18 cellular contexts compared by ENCODE assay signal in genomic region chr4:10053635-10054453, GRCh38.
"Had no signal": no experiment of that assay in that cellular context is flagged by ENCODE, and none has a peak within 500 bp of the region (broad histone marks: within the 10 kb centered on the region; RNA-seq: fewer than 3 reads in every experiment).

No MANE protein-coding gene starts in this region.

- H3K9me3 Mint-ChIP-seq: activated CD4-positive, alpha-beta memory T cell treated with anti-CD3 and anti-CD28 coated beads, Interleukin-2, amount 10 ng/mL, durations not matched to agents 7 days and 5 days; activated naive CD4-positive, alpha-beta T cell treated with anti-CD3 and anti-CD28 coated beads for 36 hours; activated T-cell treated with anti-CD3 and anti-CD28 coated beads, Interleukin-2, amount 50 U/mL, for 24 hours; stimulated activated naive CD8-positive, alpha-beta T cell treated with anti-CD3 and anti-CD28 coated beads, Interleukin-15, amount 100 ng/mL, for 72 hours had no signal

- H3K27me3 Mint-ChIP-seq: activated CD4-positive, alpha-beta memory T cell treated with anti-CD3 and anti-CD28 coated beads, Interleukin-2, amount 10 ng/mL, durations not matched to agents 7 days and 5 days; activated T-cell treated with anti-CD3 and anti-CD28 coated beads, Interleukin-2, amount 50 U/mL, for 24 hours; stimulated activated naive CD8-positive, alpha-beta T cell treated with anti-CD3 and anti-CD28 coated beads, Interleukin-15, amount 100 ng/mL, for 72 hours had no signal

- H3K9me3 ChIP-seq: body of pancreas, prostate gland, testis had no signal

- H3K4me3 Mint-ChIP-seq: activated B cell treated with CpG ODN at 0.5 μM for 24 hours; activated CD4-positive, alpha-beta memory T cell treated with anti-CD3 and anti-CD28 coated beads, Interleukin-2, amount 10 ng/mL, durations not matched to agents 7 days and 5 days; activated naive CD4-positive, alpha-beta T cell treated with anti-CD3 and anti-CD28 coated beads for 36 hours; activated T-cell treated with anti-CD3 and anti-CD28 coated beads, Interleukin-2, amount 50 U/mL, for 24 hours; nephron progenitor cell; stimulated activated naive CD8-positive, alpha-beta T cell treated with anti-CD3 and anti-CD28 coated beads, Interleukin-15, amount 100 ng/mL, for 72 hours had no signal

- ATAC-seq: body of pancreas; sciatic nerve; stimulated activated naive CD8-positive, alpha-beta T cell treated with anti-CD3 and anti-CD28 coated beads, Interleukin-15, amount 100 ng/mL, for 72 hours had no signal

- H3K27me3 ChIP-seq: body of pancreas, hepatocyte, testis had no signal

- H3K4me3 ChIP-seq: body of pancreas, hepatocyte, prostate gland, SK-N-MC, smooth muscle cell, testis had no signal

- DNase-seq: activated B cell treated with CpG ODN at 0.5 μM for 24 hours; activated CD4-positive, alpha-beta memory T cell treated with anti-CD3 and anti-CD28 coated beads, Interleukin-2, amount 10 ng/mL, durations not matched to agents 7 days and 5 days; activated CD4-positive, alpha-beta T cell treated with anti-CD3 and anti-CD28 coated beads for 48 hours; activated naive CD4-positive, alpha-beta T cell treated with anti-CD3 and anti-CD28 coated beads for 36 hours; activated T-cell treated with anti-CD3 and anti-CD28 coated beads, Interleukin-2, amount 50 U/mL, for 24 hours; body of pancreas; caudate nucleus; midbrain; nephron progenitor cell; nucleus accumbens; stimulated activated CD4-positive, alpha-beta T cell treated with anti-CD3 and anti-CD28 coated beads, Interleukin-4, amount 100 ng/mL, for 1 hour; stimulated activated naive CD8-positive, alpha-beta T cell treated with anti-CD3 and anti-CD28 coated beads, Interleukin-15, amount 100 ng/mL, for 72 hours; testis had no signal

- H3K4me1 Mint-ChIP-seq: activated B cell treated with CpG ODN at 0.5 μM for 24 hours; stimulated activated naive CD8-positive, alpha-beta T cell treated with anti-CD3 and anti-CD28 coated beads, Interleukin-15, amount 100 ng/mL, for 72 hours had no signal

- H3K27ac Mint-ChIP-seq: activated B cell treated with CpG ODN at 0.5 μM for 24 hours; activated CD4-positive, alpha-beta memory T cell treated with anti-CD3 and anti-CD28 coated beads, Interleukin-2, amount 10 ng/mL, durations not matched to agents 7 days and 5 days; activated naive CD4-positive, alpha-beta T cell treated with anti-CD3 and anti-CD28 coated beads for 36 hours; activated T-cell treated with anti-CD3 and anti-CD28 coated beads, Interleukin-2, amount 50 U/mL, for 24 hours; nephron progenitor cell; stimulated activated naive CD8-positive, alpha-beta T cell treated with anti-CD3 and anti-CD28 coated beads, Interleukin-15, amount 100 ng/mL, for 72 hours had no signal

- H3K4me1 ChIP-seq: prostate gland, testis had no signal

- H3K36me3 ChIP-seq: prostate gland had no signal

- H3K27ac ChIP-seq: hepatocyte, prostate gland, SK-N-MC, testis had no signal
